ENCODE assay signal across 13 cellular contexts in genomic region chr12:19236656-19237055, GRCh38.
A peak's percentile ranks its signal among the peaks of the same experiment; 100 is the strongest.
DNase-seq lines count a peak whose midpoint lies in the region; ATAC-seq and TF ChIP-seq lines count a peak whose summit lies in the region.
"Had no signal": no experiment of that assay in that cellular context is flagged by ENCODE, and none has a peak within 500 bp of the region (broad histone marks: within the 10 kb centered on the region; RNA-seq: fewer than 3 reads in every experiment).

No MANE protein-coding gene starts in this region.

- no peak for TF ChIP-seq CTCF in neural cell (IDR thresholded peaks at IDR 0.05; ENCODE audit: poor library complexity, severe bottlenecking)

- no peak overlapping the region for H2AFZ ChIP-seq in neural cell (ENCODE audit: low read depth, low read length)

- no peaks in the 10 kb centered on the region for H3K36me3 Mint-ChIP-seq in effector memory CD8-positive, alpha-beta T cell (ENCODE audit: insufficient read depth)
- H3K36me3 Mint-ChIP-seq: CD4-positive, CD25-positive, alpha-beta regulatory T cell had no signal

- peaks cover 0 to 10% of the 10 kb centered on the region in 2 donors for H3K4me1 Mint-ChIP-seq in effector memory CD8-positive, alpha-beta T cell (ENCODE audit: low read depth in 2 of 2)

- no peak overlapping the region for H3K4me2 ChIP-seq in neural cell (ENCODE audit: low read length)

- peak overlapping the region in 1 of 2 donors; percentile 38 for H3K27ac Mint-ChIP-seq in effector memory CD8-positive, alpha-beta T cell
- H3K27ac Mint-ChIP-seq: CD4-positive, CD25-positive, alpha-beta regulatory T cell had no signal

- no peaks in the 10 kb centered on the region for H3K36me3 ChIP-seq in neural cell (ENCODE audit: insufficient read depth, low read length)

- DNase-seq in HCEC 1CT (peak; percentile 72), RPMI7951 (ENCODE audit: low read depth) (peak; percentile 81), NCI-H345 (lab: John Stamatoyannopoulos, UW) (no peak), DMS 273 treated with DMSO at 0.1 percent for 48 hours (lab: John Stamatoyannopoulos, UW) (no peak), GF-D8 (lab: John Stamatoyannopoulos, UW) (no peak)
- no peak for DNase-seq in effector memory CD8-positive, alpha-beta T cell
- DNase-seq: activated CD4-positive, alpha-beta T cell treated with anti-CD3 and anti-CD28 coated beads for 4 hours; activated naive CD4-positive, alpha-beta T cell; CD4-positive, CD25-positive, alpha-beta regulatory T cell; NCI-H1048; NCI-H510A had no signal

- H3K4me3 Mint-ChIP-seq in effector memory CD8-positive, alpha-beta T cell, result no peak overlapping the region
- H3K4me3 Mint-ChIP-seq: CD4-positive, CD25-positive, alpha-beta regulatory T cell had no signal

- H3K27me3 Mint-ChIP-seq in effector memory CD8-positive, alpha-beta T cell, result no peaks in the 10 kb centered on the region

- peak overlapping the region; percentile 7 for H3K9ac ChIP-seq in neural cell (ENCODE audit: low read length)

- peak overlapping the region; percentile 48 for H3K27ac ChIP-seq in neural cell (ENCODE audit: low read length)

- H3K4me3 ChIP-seq in neural cell (ENCODE audit: low read length), result peak overlapping the region; percentile 47

- TF ChIP-seq EP300 in neural cell (conservative IDR thresholded peaks at IDR 0.05; ENCODE audit: poor library complexity, severe bottlenecking), result peak; percentile 55

- peak; percentile 75 for ATAC-seq in effector memory CD8-positive, alpha-beta T cell (replicated peaks)
- ATAC-seq in HG02763 (IDR thresholded peaks at IDR 0.05; ENCODE audit: unreplicated experiment), result no peak

- H3K9me3 Mint-ChIP-seq in effector memory CD8-positive, alpha-beta T cell, result no peaks in the 10 kb centered on the region

- TF ChIP-seq RAD21 in neural cell (conservative IDR thresholded peaks at IDR 0.05), result no peak

- no peaks in the 10 kb centered on the region for H3K9me3 ChIP-seq in neural cell (ENCODE audit: low read length)

- H3F3A ChIP-seq in neural cell (ENCODE audit: insufficient read depth, low read length, poor library complexity, severe bottlenecking), result peaks cover 7% of the 10 kb centered on the region

- no peaks in the 10 kb centered on the region for H4K20me1 ChIP-seq in neural cell (ENCODE audit: insufficient read depth)

- H3K9me2 ChIP-seq in neural cell (ENCODE audit: insufficient read depth, low read length), result no peaks in the 10 kb centered on the region

- H3K79me2 ChIP-seq in neural cell (replicated peaks; ENCODE audit: insufficient read depth, low read length), result peaks cover 32% of the 10 kb centered on the region

- no peaks in the 10 kb centered on the region for H3K27me3 ChIP-seq in neural cell (ENCODE audit: insufficient read depth, low read depth, low read length)

TF ChIP-seq in neural cell, 6 proteins besides CTCF, POLR2A, EP300 and RAD21:
- no peak for TF ChIP-seq SMC3 (conservative IDR thresholded peaks at IDR 0.05; ENCODE audit: poor library complexity)
- peak; percentile 43 for TF ChIP-seq POLR2AphosphoS5 (IDR thresholded peaks at IDR 0.05)
- TF ChIP-seq EZH2 (IDR thresholded peaks at IDR 0.05; ENCODE audit: borderline replicate concordance, insufficient read depth, low read length, poor library complexity, severe bottlenecking), result no peak

Comparison
In these comparisons a context has a peak if more than half of its experiments do, and no peak if none do; other contexts are left out.
1. DNase-seq: peak in HCEC 1CT (single experiment) and RPMI7951 (single experiment); none in effector memory CD8-positive, alpha-beta T cell (0 of 3), NCI-H345 (single experiment), DMS 273 treated with DMSO at 0.1 percent for 48 hours (single experiment) and GF-D8 (single experiment).